8 cellular contexts compared by ENCODE assay signal in the genomic region with DNA sequence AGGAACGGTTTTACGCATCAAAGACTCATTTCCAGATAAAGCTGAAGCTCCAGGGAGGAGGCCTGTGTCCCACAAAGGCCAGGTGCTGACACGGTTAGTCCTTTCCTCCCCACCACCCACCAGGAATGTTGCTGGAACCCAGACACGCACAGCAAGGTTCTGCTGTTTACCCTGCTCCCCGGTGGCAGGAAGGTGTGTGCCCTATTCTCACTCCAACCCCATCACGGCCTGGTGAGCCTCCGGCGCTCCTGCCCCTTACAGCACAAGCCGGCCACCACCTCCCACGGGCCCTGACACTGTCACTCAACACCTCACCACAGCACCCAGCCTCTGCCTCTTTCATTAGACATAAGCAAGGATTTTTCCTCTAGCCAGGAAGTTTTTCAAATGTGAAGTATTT. TPM values are rescaled to one million over a fixed set of nuclear protein-coding genes. Genes with fewer than 3 reads are reported as not detected.
DNase-seq lines count a peak whose midpoint lies in the region; ATAC-seq and TF ChIP-seq lines count a peak whose summit lies in the region.

No MANE protein-coding gene starts in this region.

- H3K4me3 ChIP-seq in uterus: no peak overlapping the region

- TF ChIP-seq POLR2A in uterus (IDR thresholded peaks at IDR 0.05): no peak
- no peak for TF ChIP-seq POLR2A in GM18505 (IDR thresholded peaks at IDR 0.05; ENCODE audit: borderline replicate concordance, extremely low read depth, insufficient read depth, insufficient read length)

- H3K27ac Mint-ChIP-seq in activated naive CD4-positive, alpha-beta T cell treated with anti-CD3 and anti-CD28 coated beads for 36 hours: peak overlapping the region; percentile 72
- H3K27ac Mint-ChIP-seq in effector memory CD8-positive, alpha-beta T cell: peak overlapping the region; percentile 88 to 92
- H3K27ac Mint-ChIP-seq in nephron: peak overlapping the region; percentile 80 to 88 (median 87)

- H3K36me3 ChIP-seq in uterus: no peaks in the 10 kb centered on the region

- ATAC-seq in effector memory CD8-positive, alpha-beta T cell (replicated peaks): peak; percentile 11
- ATAC-seq in GM18505 (IDR thresholded peaks at IDR 0.05; ENCODE audit: unreplicated experiment) (no peak), GM19023 (IDR thresholded peaks at IDR 0.05; ENCODE audit: unreplicated experiment) (no peak)

- H3K9me3 Mint-ChIP-seq in activated naive CD4-positive, alpha-beta T cell treated with anti-CD3 and anti-CD28 coated beads for 36 hours: no peaks in the 10 kb centered on the region
- H3K9me3 Mint-ChIP-seq in effector memory CD8-positive, alpha-beta T cell: no peaks in the 10 kb centered on the region
- H3K9me3 Mint-ChIP-seq in nephron: no peaks in the 10 kb centered on the region

- no peak overlapping the region for H3K4me3 Mint-ChIP-seq in activated naive CD4-positive, alpha-beta T cell treated with anti-CD3 and anti-CD28 coated beads for 36 hours
- H3K4me3 Mint-ChIP-seq in effector memory CD8-positive, alpha-beta T cell: peak overlapping the region; percentile 36 to 73
- H3K4me3 Mint-ChIP-seq in nephron: peak overlapping the region; percentile 22 to 45 (median 25)

- peaks cover 4 to 19% of the 10 kb centered on the region in 2 donors for H3K4me1 ChIP-seq in uterus

- intact Hi-C loops in activated naive CD4-positive, alpha-beta T cell treated with anti-CD3 and anti-CD28 coated beads for 36 hours (cut with micrococcal nuclease): no loop called here
- intact Hi-C loops in uterus (cut with DNase I; ENCODE audit: low total_unique reads): no loop called here

- peaks cover 8% of the 10 kb centered on the region for H3K36me3 Mint-ChIP-seq in activated naive CD4-positive, alpha-beta T cell treated with anti-CD3 and anti-CD28 coated beads for 36 hours (ENCODE audit: low read depth)
- peaks cover 63% of the 10 kb centered on the region for H3K36me3 Mint-ChIP-seq in effector memory CD8-positive, alpha-beta T cell (ENCODE audit: insufficient read depth)
- H3K36me3 Mint-ChIP-seq in nephron (ENCODE audit: low read depth): peaks cover 7% of the 10 kb centered on the region

- H3K4me1 Mint-ChIP-seq in activated naive CD4-positive, alpha-beta T cell treated with anti-CD3 and anti-CD28 coated beads for 36 hours (ENCODE audit: low read depth): peaks cover 96% of the 10 kb centered on the region
- H3K4me1 Mint-ChIP-seq in effector memory CD8-positive, alpha-beta T cell (ENCODE audit: low read depth in 2 of 2): peaks cover 73 to 94% of the 10 kb centered on the region in 2 donors
- peaks cover 83% of the 10 kb centered on the region for H3K4me1 Mint-ChIP-seq in nephron

- CTCF ChIA-PET in activated naive CD4-positive, alpha-beta T cell treated with anti-CD3 and anti-CD28 coated beads for 36 hours (lab: Charles Lee): interaction anchor here (1.0 kb wide), 1 partner anchor 86 kb away, joined by 3 read pairs; no protein-coding TSS in a partner anchor

- H3K27me3 ChIP-seq in uterus: no peaks in the 10 kb centered on the region

- H3K9me3 ChIP-seq in uterus: no peaks in the 10 kb centered on the region

- H3K27me3 Mint-ChIP-seq in activated naive CD4-positive, alpha-beta T cell treated with anti-CD3 and anti-CD28 coated beads for 36 hours (ENCODE audit: low read depth): no peaks in the 10 kb centered on the region
- no peaks in the 10 kb centered on the region for H3K27me3 Mint-ChIP-seq in effector memory CD8-positive, alpha-beta T cell
- H3K27me3 Mint-ChIP-seq in nephron (ENCODE audit: low read depth): no peaks in the 10 kb centered on the region

- no peak for DNase-seq in activated naive CD4-positive, alpha-beta T cell treated with anti-CD3 and anti-CD28 coated beads for 36 hours
- no peak for DNase-seq in activated naive CD4-positive, alpha-beta T cell treated with anti-CD3 and anti-CD28 coated beads, Interleukin-2, amount 50 U/mL, for 16 hours
- no peak for DNase-seq in effector memory CD8-positive, alpha-beta T cell
- no peak for DNase-seq in uterus
- DNase-seq in NCI-H1417 (lab: John Stamatoyannopoulos, UW): no peak

- peak overlapping the region; percentile 45 to 58 for H3K27ac ChIP-seq in uterus

- TF ChIP-seq CTCF in nephron (IDR thresholded peaks at IDR 0.05; ENCODE audit: unreplicated experiment in 3 of 3) (no peak), uterus (IDR thresholded peaks at IDR 0.05) (no peak)

RNA-seq across cellular contexts. Expression of a gene that starts 47.8 kb away (rescaled TPM):
- total RNA-seq in activated naive CD4-positive, alpha-beta T cell treated with anti-CD3 and anti-CD28 coated beads for 36 hours: 100 to 1,000 TPM; 174 to 177 TPM
- total RNA-seq in uterus: 100 to 1,000 TPM in 1 of 4 donors, 10 to 100 TPM in 3; 20.5 to 182 (median 45.5) TPM
